In genomic region chr1:9676815-9677393, GRCh38 we compare ENCODE assay signal across 15 cellular contexts. TPM values are rescaled to one million over a fixed set of nuclear protein-coding genes. Genes with fewer than 3 reads are reported as not detected.
DNase-seq lines count a peak whose midpoint lies in the region; ATAC-seq and TF ChIP-seq lines count a peak whose summit lies in the region.
"Had no signal": no experiment of that assay in that cellular context is flagged by ENCODE, and none has a peak within 500 bp of the region (broad histone marks: within the 10 kb centered on the region; RNA-seq: fewer than 3 reads in every experiment).

No MANE protein-coding gene starts in this region.

- no peak overlapping the region for H3K27ac ChIP-seq in PC-3 (ENCODE audit: low read length)

- TF ChIP-seq CTCF in PC-3 (conservative IDR thresholded peaks at IDR 0.05; ENCODE audit: low read depth, low read length): no peak

- no peak for ATAC-seq in activated CD8-positive, alpha-beta memory T cell treated with anti-CD3 and anti-CD28 coated beads, Interleukin-2, amount 10 ng/mL, durations not matched to agents 7 days and 5 days
- peak; percentile 20; the same call in 1 of the 2 replicates for ATAC-seq in PC-3
- no peak for ATAC-seq in central memory CD8-positive, alpha-beta T cell (replicated peaks; ENCODE audit: extremely low read depth, poor library complexity, severe bottlenecking)
- ATAC-seq in stimulated activated naive B cell treated with anti-CD40 and anti-IgM and Interleukin-4, amounts not matched to agents 10 μg/mL and 1 μg/mL and 100 μg/mL, for 72 hours (replicated peaks): no peak

- DNase-seq in activated CD8-positive, alpha-beta memory T cell treated with anti-CD3 and anti-CD28 coated beads, Interleukin-2, amount 10 ng/mL, durations not matched to agents 7 days and 5 days: no peak
- no peak for DNase-seq in activated CD8-positive, alpha-beta memory T cell treated with anti-CD3 and anti-CD28 coated beads, Interleukin-2, amount 50 U/mL, for 48 hours
- DNase-seq in PC-3: no peak
- no peak for DNase-seq in central memory CD8-positive, alpha-beta T cell (ENCODE audit: low spot score in 2 of 2)
- DNase-seq in stimulated activated naive B cell treated with anti-CD40 and anti-IgM and Interleukin-4, amounts not matched to agents 10 μg/mL and 1 μg/mL and 100 μg/mL, for 72 hours: no peak
- no peak for DNase-seq in DMS53 treated with DMSO at 0.1 percent for 48 hours (lab: John Stamatoyannopoulos, UW; ENCODE audit: unreplicated experiment)
- DNase-seq in D341Med (ENCODE audit: low spot score): no peak
- DNase-seq in medulla oblongata (ENCODE audit: extremely low spot score): no peak
- DNase-seq: activated CD8-positive, alpha-beta memory T cell treated with anti-CD3 and anti-CD28 coated beads for 24 hours; amygdala; Karpas-422; NCI-H1436 treated with DMSO at 0.1 percent for 48 hours; NCI-H510A treated with DMSO at 0.1 percent for 48 hours; trophoblast cell had no signal

- H3K4me3 ChIP-seq in PC-3 (ENCODE audit: low read length): no peak overlapping the region
- H3K4me3 ChIP-seq: lung had no signal

- CTCF ChIA-PET in activated CD8-positive, alpha-beta memory T cell treated with anti-CD3 and anti-CD28 coated beads, Interleukin-2, amount 10 ng/mL, durations not matched to agents 7 days and 5 days (lab: Charles Lee): interaction anchor here (2.0 kb wide), 1 partner anchor 9 kb away, joined by 8 read pairs; no protein-coding TSS in a partner anchor
- CTCF ChIA-PET in PC-3 (lab: Charles Lee): no interaction called here

- no peaks in the 10 kb centered on the region for H3K27me3 Mint-ChIP-seq in activated CD8-positive, alpha-beta memory T cell treated with anti-CD3 and anti-CD28 coated beads, Interleukin-2, amount 10 ng/mL, durations not matched to agents 7 days and 5 days
- H3K27me3 Mint-ChIP-seq in central memory CD8-positive, alpha-beta T cell: no peaks in the 10 kb centered on the region
- no peaks in the 10 kb centered on the region for H3K27me3 Mint-ChIP-seq in stimulated activated naive B cell treated with anti-CD40 and anti-IgM and Interleukin-4, amounts not matched to agents 10 μg/mL and 1 μg/mL and 100 μg/mL, for 72 hours

- H3K27me3 ChIP-seq in PC-3 (ENCODE audit: low read length): no peaks in the 10 kb centered on the region

- no peak overlapping the region for H3K4me2 ChIP-seq in PC-3 (ENCODE audit: low read length)

- H3K36me3 Mint-ChIP-seq in activated CD8-positive, alpha-beta memory T cell treated with anti-CD3 and anti-CD28 coated beads, Interleukin-2, amount 10 ng/mL, durations not matched to agents 7 days and 5 days: peaks cover 59% of the 10 kb centered on the region
- H3K36me3 Mint-ChIP-seq in central memory CD8-positive, alpha-beta T cell (ENCODE audit: insufficient read depth): peaks cover 44% of the 10 kb centered on the region
- H3K36me3 Mint-ChIP-seq in stimulated activated naive B cell treated with anti-CD40 and anti-IgM and Interleukin-4, amounts not matched to agents 10 μg/mL and 1 μg/mL and 100 μg/mL, for 72 hours: peaks cover 49 to 57% of the 10 kb centered on the region in 2 donors

- peaks cover 13% of the 10 kb centered on the region for H3K4me1 ChIP-seq in PC-3 (ENCODE audit: insufficient read depth, low read length)

- POLR2A ChIA-PET in PC-3 (lab: Charles Lee; ENCODE audit: unreplicated experiment): no interaction called here

- H3K36me3 ChIP-seq in PC-3 (ENCODE audit: low read depth, low read length): no peaks in the 10 kb centered on the region

- BruUV-seq in PC-3 (replicated peaks; lab: Mats Ljungman, UMichigan): no TSS peak

- no peak overlapping the region for H2AFZ ChIP-seq in PC-3 (ENCODE audit: low read length)

- intact Hi-C loops in PC-3 (cut with micrococcal nuclease): no loop called here

- H3K4me3 Mint-ChIP-seq in activated CD8-positive, alpha-beta memory T cell treated with anti-CD3 and anti-CD28 coated beads, Interleukin-2, amount 10 ng/mL, durations not matched to agents 7 days and 5 days: no peak overlapping the region
- H3K4me3 Mint-ChIP-seq in central memory CD8-positive, alpha-beta T cell: peak overlapping the region; percentile 47
- peak overlapping the region in 1 of 2 donors; percentile 3 for H3K4me3 Mint-ChIP-seq in stimulated activated naive B cell treated with anti-CD40 and anti-IgM and Interleukin-4, amounts not matched to agents 10 μg/mL and 1 μg/mL and 100 μg/mL, for 72 hours

- H3K79me2 ChIP-seq in PC-3 (ENCODE audit: low read length): no peaks in the 10 kb centered on the region

- H3K9ac ChIP-seq in PC-3 (ENCODE audit: low read length): no peak overlapping the region

- H3K9me3 ChIP-seq in PC-3 (ENCODE audit: low read length): no peaks in the 10 kb centered on the region

- H4K20me1 ChIP-seq in PC-3 (ENCODE audit: low read length): no peaks in the 10 kb centered on the region

- peaks cover 55% of the 10 kb centered on the region for H3K4me1 Mint-ChIP-seq in activated CD8-positive, alpha-beta memory T cell treated with anti-CD3 and anti-CD28 coated beads, Interleukin-2, amount 10 ng/mL, durations not matched to agents 7 days and 5 days
- H3K4me1 Mint-ChIP-seq in central memory CD8-positive, alpha-beta T cell: peaks cover 66% of the 10 kb centered on the region
- H3K4me1 Mint-ChIP-seq in stimulated activated naive B cell treated with anti-CD40 and anti-IgM and Interleukin-4, amounts not matched to agents 10 μg/mL and 1 μg/mL and 100 μg/mL, for 72 hours: peaks cover 51 to 82% of the 10 kb centered on the region in 2 donors

- H3K27ac Mint-ChIP-seq in activated CD8-positive, alpha-beta memory T cell treated with anti-CD3 and anti-CD28 coated beads, Interleukin-2, amount 10 ng/mL, durations not matched to agents 7 days and 5 days: peak overlapping the region; percentile 75
- H3K27ac Mint-ChIP-seq in central memory CD8-positive, alpha-beta T cell (ENCODE audit: low read depth): peak overlapping the region; percentile 89
- H3K27ac Mint-ChIP-seq in stimulated activated naive B cell treated with anti-CD40 and anti-IgM and Interleukin-4, amounts not matched to agents 10 μg/mL and 1 μg/mL and 100 μg/mL, for 72 hours: peak overlapping the region; percentile 94

- no peaks in the 10 kb centered on the region for H3K9me2 ChIP-seq in PC-3 (replicated peaks; ENCODE audit: low read length)

- no peaks in the 10 kb centered on the region for H3K9me3 Mint-ChIP-seq in activated CD8-positive, alpha-beta memory T cell treated with anti-CD3 and anti-CD28 coated beads, Interleukin-2, amount 10 ng/mL, durations not matched to agents 7 days and 5 days (ENCODE audit: low read depth)
- no peaks in the 10 kb centered on the region for H3K9me3 Mint-ChIP-seq in central memory CD8-positive, alpha-beta T cell
- peaks cover 0 to 7% of the 10 kb centered on the region in 2 donors for H3K9me3 Mint-ChIP-seq in stimulated activated naive B cell treated with anti-CD40 and anti-IgM and Interleukin-4, amounts not matched to agents 10 μg/mL and 1 μg/mL and 100 μg/mL, for 72 hours

- no peaks in the 10 kb centered on the region for H3F3A ChIP-seq in PC-3 (ENCODE audit: low read length, unreplicated experiment)

RNA-seq across cellular contexts. Expression of gene PIK3CD, which starts 25.4 kb away (rescaled TPM):
- 100 to 1,000 TPM; 256 to 261 TPM for total RNA-seq in activated CD8-positive, alpha-beta memory T cell treated with anti-CD3 and anti-CD28 coated beads, Interleukin-2, amount 10 ng/mL, durations not matched to agents 7 days and 5 days
- total RNA-seq in PC-3 (2014; rRNA removed): 4.5 and 6.0 TPM in 2 replicates

Comparison
In these comparisons a context has a peak if more than half of its experiments do, and no peak if none do; other contexts are left out.
1. RNA of gene PIK3CD, which starts 25.4 kb away (total RNA-seq): 256 to 261 TPM in activated CD8-positive, alpha-beta memory T cell treated with anti-CD3 and anti-CD28 coated beads, Interleukin-2, amount 10 ng/mL, durations not matched to agents 7 days and 5 days; 4.5 to 6.0 TPM in PC-3; every median in the first group is over 10 times any median in the second.
2. Peak in every context shown above with its lines, with median percentiles within 50 percentile points of each other: H3K27ac Mint-ChIP-seq.